ENCODE assay signal across 25 cellular contexts in genomic region chr1:233406339-233406960, GRCh38.
DNase-seq lines count a peak whose midpoint lies in the region.
"Had no signal": no experiment of that assay in that cellular context is flagged by ENCODE, and none has a peak within 500 bp of the region (broad histone marks: within the 10 kb centered on the region; RNA-seq: fewer than 3 reads in every experiment).

No MANE protein-coding gene starts in this region.

- no peaks in the 10 kb centered on the region for H3K4me1 ChIP-seq in mesodermal cell (ENCODE audit: control insufficient read depth, insufficient read depth, low read length, poor library complexity, severe bottlenecking)
- H3K4me1 ChIP-seq: Caco-2, esophagus squamous epithelium, gastrocnemius medialis, prostate gland, uterus had no signal

- intact Hi-C loops in activated CD4-positive, alpha-beta T cell treated with anti-CD3 and anti-CD28 coated beads, Interleukin-2, amount 10 ng/mL, durations not matched to agents 24 days and 14 days (cut with micrococcal nuclease): loop anchor here (2.0 to 5.0 kb wide), 2 partner anchors 124 to 192 kb away; no protein-coding TSS in a partner anchor
- intact Hi-C loops in activated T-helper 1 cell treated with anti-CD3 and anti-CD28 coated beads, Interleukin-12 subunit alpha, Interleukin-12 subunit beta, Interleukin-2, Interleukin-4 antibody, amounts not matched to agents 30 ng/mL and 10 ng/mL and 1 ng/mL, durations not matched to agents 14 hours and 24 hours and 36 hours (cut with micrococcal nuclease): loop anchor here (2.0 to 5.0 kb wide), 3 partner anchors 80 to 1434 kb away; partner anchors contain the start of genes MAP3K21 and NTPCR

- H3K9me3 ChIP-seq in mesodermal cell (ENCODE audit: control insufficient read depth, low read length): no peaks in the 10 kb centered on the region
- H3K9me3 ChIP-seq: esophagus squamous epithelium, gastrocnemius medialis, neutrophil, prostate gland, uterus had no signal

- no peak overlapping the region for H3K4me3 ChIP-seq in mesodermal cell (ENCODE audit: extremely low read depth, insufficient read depth, low read length, poor library complexity, severe bottlenecking)
- H3K4me3 ChIP-seq: BLaER1 treated with 17β-estradiol and CSF1 and Interleukin-3, amounts not matched to agents 10 nM and 100 nM; coronary artery; esophagus squamous epithelium; gastrocnemius medialis; prostate gland; uterus had no signal

- peak overlapping the region; percentile 59 for H3K27ac ChIP-seq in mesodermal cell (ENCODE audit: low read depth, low read length, severe bottlenecking)
- H3K27ac ChIP-seq: BLaER1 treated with 17β-estradiol and CSF1 and Interleukin-3, amounts not matched to agents 10 nM and 100 nM; coronary artery; esophagus squamous epithelium; gastrocnemius medialis; neutrophil; prostate gland; uterus had no signal

- peaks cover 18% of the 10 kb centered on the region for H3K27me3 Mint-ChIP-seq in activated CD4-positive, alpha-beta T cell treated with anti-CD3 and anti-CD28 coated beads, Interleukin-2, amount 10 ng/mL, durations not matched to agents 24 days and 14 days
- peaks cover 9% of the 10 kb centered on the region for H3K27me3 Mint-ChIP-seq in activated T-helper 1 cell treated with anti-CD3 and anti-CD28 coated beads, Interleukin-12 subunit alpha, Interleukin-12 subunit beta, Interleukin-2, Interleukin-4 antibody, amounts not matched to agents 30 ng/mL and 10 ng/mL and 1 ng/mL, durations not matched to agents 14 hours and 24 hours and 36 hours (ENCODE audit: insufficient read depth)

- H3K27ac Mint-ChIP-seq in activated CD4-positive, alpha-beta T cell treated with anti-CD3 and anti-CD28 coated beads, Interleukin-2, amount 10 ng/mL, durations not matched to agents 24 days and 14 days: peak overlapping the region; percentile 54
- peak overlapping the region; percentile 64 for H3K27ac Mint-ChIP-seq in activated T-helper 1 cell treated with anti-CD3 and anti-CD28 coated beads, Interleukin-12 subunit alpha, Interleukin-12 subunit beta, Interleukin-2, Interleukin-4 antibody, amounts not matched to agents 30 ng/mL and 10 ng/mL and 1 ng/mL, durations not matched to agents 14 hours and 24 hours and 36 hours
- H3K27ac Mint-ChIP-seq: effector memory CD8-positive, alpha-beta T cell had no signal

- peaks cover 16% of the 10 kb centered on the region for H3K9me3 Mint-ChIP-seq in activated CD4-positive, alpha-beta T cell treated with anti-CD3 and anti-CD28 coated beads, Interleukin-2, amount 10 ng/mL, durations not matched to agents 24 days and 14 days
- peaks cover 11% of the 10 kb centered on the region for H3K9me3 Mint-ChIP-seq in activated T-helper 1 cell treated with anti-CD3 and anti-CD28 coated beads, Interleukin-12 subunit alpha, Interleukin-12 subunit beta, Interleukin-2, Interleukin-4 antibody, amounts not matched to agents 30 ng/mL and 10 ng/mL and 1 ng/mL, durations not matched to agents 14 hours and 24 hours and 36 hours

- H3K36me3 Mint-ChIP-seq in activated CD4-positive, alpha-beta T cell treated with anti-CD3 and anti-CD28 coated beads, Interleukin-2, amount 10 ng/mL, durations not matched to agents 24 days and 14 days (ENCODE audit: low read depth): no peaks in the 10 kb centered on the region
- H3K36me3 Mint-ChIP-seq in activated T-helper 1 cell treated with anti-CD3 and anti-CD28 coated beads, Interleukin-12 subunit alpha, Interleukin-12 subunit beta, Interleukin-2, Interleukin-4 antibody, amounts not matched to agents 30 ng/mL and 10 ng/mL and 1 ng/mL, durations not matched to agents 14 hours and 24 hours and 36 hours (ENCODE audit: low read depth): peaks cover 4% of the 10 kb centered on the region

- H3K4me3 Mint-ChIP-seq in activated CD4-positive, alpha-beta T cell treated with anti-CD3 and anti-CD28 coated beads, Interleukin-2, amount 10 ng/mL, durations not matched to agents 24 days and 14 days: peak overlapping the region; percentile 15
- H3K4me3 Mint-ChIP-seq in activated T-helper 1 cell treated with anti-CD3 and anti-CD28 coated beads, Interleukin-12 subunit alpha, Interleukin-12 subunit beta, Interleukin-2, Interleukin-4 antibody, amounts not matched to agents 30 ng/mL and 10 ng/mL and 1 ng/mL, durations not matched to agents 14 hours and 24 hours and 36 hours: no peak overlapping the region
- H3K4me3 Mint-ChIP-seq: effector memory CD8-positive, alpha-beta T cell had no signal

- no peaks in the 10 kb centered on the region for H3K36me3 ChIP-seq in mesodermal cell (ENCODE audit: control insufficient read depth, insufficient read depth, low read length)
- H3K36me3 ChIP-seq: BLaER1 treated with 17β-estradiol and CSF1 and Interleukin-3, amounts not matched to agents 10 nM and 100 nM; esophagus squamous epithelium; gastrocnemius medialis; neutrophil; prostate gland; uterus had no signal

- WGBS in mesodermal cell (ENCODE audit: insufficient coverage in 2 of 2), 2 experiments: 100% methylated on average over 3 to 4 of the region's 4 CpGs

- DNase-seq in activated CD4-positive, alpha-beta T cell treated with anti-CD3 and anti-CD28 coated beads, Interleukin-2, amount 10 ng/mL, durations not matched to agents 24 days and 14 days: no peak
- DNase-seq in activated CD4-positive, alpha-beta T cell treated with anti-CD3 and anti-CD28 coated beads for 1 hour: no peak
- DNase-seq in MV-4-11 (lab: John Stamatoyannopoulos, UW) (peak; percentile 41), SHP77 treated with DMSO at 0.1 percent for 48 hours (lab: John Stamatoyannopoulos, UW) (no peak), iPS-NIHi7 (ENCODE audit: extremely low spot score) (no peak), NOMO-1 treated with DMSO at 0.1 percent for 48 hours (lab: John Stamatoyannopoulos, UW; ENCODE audit: unreplicated experiment) (no peak)
- DNase-seq in activated T-helper 1 cell treated with anti-CD3 and anti-CD28 coated beads, Interleukin-12 subunit alpha, Interleukin-12 subunit beta, Interleukin-2, Interleukin-4 antibody, amounts not matched to agents 30 ng/mL and 10 ng/mL and 1 ng/mL, durations not matched to agents 14 hours and 24 hours and 36 hours (ENCODE audit: low spot score): no peak
- DNase-seq: ACHN; amniotic stem cell; Caco-2; DMS79 treated with DMSO at 0.1 percent for 48 hours; effector memory CD8-positive, alpha-beta T cell; esophagus squamous epithelium; gastrocnemius medialis; islet precursor cell; Kasumi-1; NCI-H1092; NCI-H1930; NCI-H774; uterus had no signal

- H3K4me1 Mint-ChIP-seq in activated CD4-positive, alpha-beta T cell treated with anti-CD3 and anti-CD28 coated beads, Interleukin-2, amount 10 ng/mL, durations not matched to agents 24 days and 14 days: peaks cover 21% of the 10 kb centered on the region
- peaks cover 22% of the 10 kb centered on the region for H3K4me1 Mint-ChIP-seq in activated T-helper 1 cell treated with anti-CD3 and anti-CD28 coated beads, Interleukin-12 subunit alpha, Interleukin-12 subunit beta, Interleukin-2, Interleukin-4 antibody, amounts not matched to agents 30 ng/mL and 10 ng/mL and 1 ng/mL, durations not matched to agents 14 hours and 24 hours and 36 hours (ENCODE audit: low read depth)
